Comparison of ENCODE assay signal across 16 cellular contexts in the genomic region with DNA sequence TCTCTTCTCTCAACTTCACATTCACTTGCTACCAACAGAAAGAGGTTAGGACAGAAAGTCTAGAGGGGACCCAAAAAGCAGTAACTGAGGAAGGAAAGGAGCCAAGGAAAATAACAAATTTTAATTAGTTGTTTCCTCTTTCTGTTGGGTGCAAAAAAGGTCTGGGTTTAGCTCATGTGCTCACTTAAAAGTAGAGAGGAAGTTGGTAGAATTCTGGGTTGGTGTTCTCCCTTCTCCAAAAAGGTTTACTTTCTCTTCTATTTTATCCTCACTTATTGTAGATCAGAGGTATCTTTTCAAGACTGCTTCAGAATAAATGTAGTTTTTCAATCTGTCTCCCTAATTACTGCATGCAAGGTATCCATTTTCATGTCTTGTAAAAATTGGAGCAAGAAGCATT.
"Had no signal": no experiment of that assay in that cellular context is flagged by ENCODE, and none has a peak within 500 bp of the region (broad histone marks: within the 10 kb centered on the region; RNA-seq: fewer than 3 reads in every experiment).

No MANE protein-coding gene starts in this region.

- H3K4me1 Mint-ChIP-seq: neural crest cell had no signal

- H3K4me3 Mint-ChIP-seq: activated CD8-positive, alpha-beta T cell treated with anti-CD3 and anti-CD28 coated beads, Interleukin-2, amount 10 ng/mL, durations not matched to agents 7 days and 5 days; activated T-helper 17 cell treated with anti-CD3 and anti-CD28 coated beads, Interleukin-2, amount 50 U/mL, for 72 hours; brain; central memory CD8-positive, alpha-beta T cell; neural crest cell had no signal

- FAIRE-seq: urothelium cell line had no signal

- H3K4me3 ChIP-seq: ovary had no signal

- H3K27me3 Mint-ChIP-seq: activated T-helper 17 cell treated with anti-CD3 and anti-CD28 coated beads, Interleukin-2, amount 50 U/mL, for 72 hours; brain; central memory CD8-positive, alpha-beta T cell had no signal

- DNase-seq: activated CD4-positive, alpha-beta T cell treated with anti-CD3 and anti-CD28 coated beads for 4 hours; activated CD8-positive, alpha-beta T cell treated with anti-CD3 and anti-CD28 coated beads, Interleukin-2, amount 10 ng/mL, durations not matched to agents 7 days and 5 days; activated naive CD4-positive, alpha-beta T cell treated with anti-CD3 and anti-CD28 coated beads, Interleukin-2, amount 50 U/mL, for 16 hours; amygdala; cortex of kidney; hippocampal formation; ovary; stimulated activated CD4-positive, alpha-beta T cell treated with anti-CD3 and anti-CD28 coated beads, Interleukin-4, amount 100 ng/mL, for 1 hour; stimulated activated CD8-positive, alpha-beta memory T cell treated with anti-CD3 and anti-CD28 coated beads, Interleukin-4, amount 100 ng/mL, for 48 hours; T1000; WERI-Rb-1 had no signal

- H3K27ac Mint-ChIP-seq: activated CD8-positive, alpha-beta T cell treated with anti-CD3 and anti-CD28 coated beads, Interleukin-2, amount 10 ng/mL, durations not matched to agents 7 days and 5 days; activated T-helper 17 cell treated with anti-CD3 and anti-CD28 coated beads, Interleukin-2, amount 50 U/mL, for 72 hours; brain had no signal

- H3K9me3 Mint-ChIP-seq: activated T-helper 17 cell treated with anti-CD3 and anti-CD28 coated beads, Interleukin-2, amount 50 U/mL, for 72 hours; brain; central memory CD8-positive, alpha-beta T cell; neural crest cell had no signal

- H3K27ac ChIP-seq: ovary, WERI-Rb-1 had no signal

- H3K27me3 ChIP-seq: ovary had no signal

- ATAC-seq: activated CD8-positive, alpha-beta T cell treated with anti-CD3 and anti-CD28 coated beads, Interleukin-2, amount 10 ng/mL, durations not matched to agents 7 days and 5 days; activated T-helper 17 cell treated with anti-CD3 and anti-CD28 coated beads, Interleukin-2, amount 50 U/mL, for 72 hours had no signal
